In genomic region chr11:105456950-105457349, GRCh38 we compare ENCODE assay signal across 18 cellular contexts.
A peak's percentile ranks its signal among the peaks of the same experiment; 100 is the strongest.
DNase-seq lines count a peak whose midpoint lies in the region; ATAC-seq, FAIRE-seq and TF ChIP-seq lines count a peak whose summit lies in the region.
"Had no signal": no experiment of that assay in that cellular context is flagged by ENCODE, and none has a peak within 500 bp of the region (broad histone marks: within the 10 kb centered on the region; RNA-seq: fewer than 3 reads in every experiment).

No MANE protein-coding gene starts in this region.

- H3K79me2 ChIP-seq in K562 (ENCODE audit: control insufficient read depth, insufficient read depth, low read length), result no peaks in the 10 kb centered on the region; the same call in 2 of the 3 replicates

- H3K9me1 ChIP-seq in K562 (ENCODE audit: control insufficient read depth, insufficient read depth, low read length), result no peaks in the 10 kb centered on the region

- H3K36me3 ChIP-seq in K562 (ENCODE audit: control insufficient read depth, insufficient read depth, low read length), result peaks cover 12% of the 10 kb centered on the region; the same call in 2 of the 3 replicates
- H3K36me3 ChIP-seq: gastrocnemius medialis, transverse colon had no signal

- no peaks in the 10 kb centered on the region for H3K4me1 Mint-ChIP-seq in activated T-helper 17 cell treated with anti-CD3 and anti-CD28 coated beads, Interleukin-2, amount 50 U/mL, for 72 hours
- no peaks in the 10 kb centered on the region for H3K4me1 Mint-ChIP-seq in natural killer cell treated with Interleukin-12 subunit alpha and Interleukin-12 subunit beta and Interleukin-15 and Interleukin-18, amount 100 ng/mL, for 72 hours (ENCODE audit: low read depth in 2 of 2)

- H3K9ac ChIP-seq in K562 (ENCODE audit: insufficient read depth in 1 of 2, low read depth in 2 of 2, low read length in 2 of 2), result no peak overlapping the region

- H3K9me3 Mint-ChIP-seq in activated T-helper 17 cell treated with anti-CD3 and anti-CD28 coated beads, Interleukin-2, amount 50 U/mL, for 72 hours, result no peaks in the 10 kb centered on the region
- peaks cover 15% of the 10 kb centered on the region for H3K9me3 Mint-ChIP-seq in natural killer cell treated with Interleukin-12 subunit alpha and Interleukin-12 subunit beta and Interleukin-15 and Interleukin-18, amount 100 ng/mL, for 72 hours

- H4K20me1 ChIP-seq in K562 (replicated peaks; ENCODE audit: control insufficient read depth, insufficient read depth, low read length), result no peaks in the 10 kb centered on the region

- POLR2A ChIA-PET in K562 (lab: Yijun Ruan, JAX), result interaction anchor here (0.7 kb wide), 1 partner anchor 11 kb away, joined by 3 read pairs; no protein-coding TSS in a partner anchor

- no peak overlapping the region for H3K4me2 ChIP-seq in K562 (ENCODE audit: insufficient read depth, low read length)

- ATAC-seq in GM18511 (IDR thresholded peaks at IDR 0.05; ENCODE audit: unreplicated experiment), result peak; percentile 61
- peak; percentile 75 for ATAC-seq in HG03175 (IDR thresholded peaks at IDR 0.05; ENCODE audit: unreplicated experiment)
- peak; percentile 74; the same call in 2 of the 3 replicates for ATAC-seq in K562
- ATAC-seq in activated T-helper 17 cell treated with anti-CD3 and anti-CD28 coated beads, Interleukin-2, amount 50 U/mL, for 72 hours (replicated peaks), result no peak
- no peak for ATAC-seq in natural killer cell treated with Interleukin-12 subunit alpha and Interleukin-12 subunit beta and Interleukin-15 and Interleukin-18, amount 100 ng/mL, for 72 hours
- ATAC-seq in GM21717 (IDR thresholded peaks at IDR 0.05; ENCODE audit: unreplicated experiment), result no peak
- ATAC-seq: activated T-cell treated with anti-CD3 and anti-CD28 coated beads, Interleukin-2, amount 50 U/mL, for 72 hours; body of pancreas; gastrocnemius medialis had no signal

- TF ChIP-seq CTCF in K562 (IDR thresholded peaks at IDR 0.05 in 2 of 3, conservative IDR thresholded peaks at IDR 0.05 in 1 of 3; ENCODE audit: insufficient read depth in 2 of 3, low read depth in 1 of 3, low read length in 3 of 3), result 0 out of 6 replicates have a peak, but pooled peaks of 2 of the 3 experiments have one; percentile 9 to 22

- FAIRE-seq in K562 (lab: Jason Lieb, UNC), result no peak
- no peak for FAIRE-seq in frontal cortex (lab: Jason Lieb, UNC)

- no peak overlapping the region for H3K27ac ChIP-seq in K562 (ENCODE audit: extremely low read depth, low read depth, low read length)
- H3K27ac ChIP-seq: body of pancreas, gastrocnemius medialis, transverse colon had no signal

- TF ChIP-seq RAD21 in K562 (CRISPR knock-in tag; conservative IDR thresholded peaks at IDR 0.05 in 1 of 2, IDR thresholded peaks at IDR 0.05 in 1 of 2), result no peak

- no peak overlapping the region for H3K4me3 Mint-ChIP-seq in activated T-helper 17 cell treated with anti-CD3 and anti-CD28 coated beads, Interleukin-2, amount 50 U/mL, for 72 hours
- H3K4me3 Mint-ChIP-seq in natural killer cell treated with Interleukin-12 subunit alpha and Interleukin-12 subunit beta and Interleukin-15 and Interleukin-18, amount 100 ng/mL, for 72 hours, result no peak overlapping the region
- H3K4me3 Mint-ChIP-seq: activated T-cell treated with anti-CD3 and anti-CD28 coated beads, Interleukin-2, amount 50 U/mL, for 72 hours had no signal

- H3K9me3 ChIP-seq in K562 (replicated peaks; ENCODE audit: control insufficient read depth, insufficient read depth, low read depth, low read length), result no peaks in the 10 kb centered on the region
- H3K9me3 ChIP-seq: body of pancreas, gastrocnemius medialis, transverse colon had no signal

- no peaks in the 10 kb centered on the region for H3K4me1 ChIP-seq in K562 (replicated peaks in 1 of 2; ENCODE audit: control insufficient read depth in 2 of 2, insufficient read depth in 2 of 2, low read length in 2 of 2)
- H3K4me1 ChIP-seq: body of pancreas, gastrocnemius medialis, transverse colon had no signal

- no TSS peak for BruUV-seq in K562 (replicated peaks; lab: Mats Ljungman, UMichigan)

- H3K27ac Mint-ChIP-seq in activated T-helper 17 cell treated with anti-CD3 and anti-CD28 coated beads, Interleukin-2, amount 50 U/mL, for 72 hours, result no peak overlapping the region
- H3K27ac Mint-ChIP-seq in natural killer cell treated with Interleukin-12 subunit alpha and Interleukin-12 subunit beta and Interleukin-15 and Interleukin-18, amount 100 ng/mL, for 72 hours, result no peak overlapping the region
- H3K27ac Mint-ChIP-seq: activated T-cell treated with anti-CD3 and anti-CD28 coated beads, Interleukin-2, amount 50 U/mL, for 72 hours had no signal

- DNase-seq in A172 (ENCODE audit: low spot score) (peak; percentile 0), K562 (ENCODE audit: extremely low read depth in 1 of 4, low spot score in 3 of 4) (peak in 3 of 4 experiments; percentile 4 to 18 (median 5)), frontal cortex (ENCODE audit: low spot score in 2 of 2) (no peak)
- no peak for DNase-seq in natural killer cell treated with Interleukin-12 subunit alpha and Interleukin-12 subunit beta and Interleukin-15 and Interleukin-18, amount 100 ng/mL, for 72 hours (ENCODE audit: low spot score)
- DNase-seq: activated CD4-positive, alpha-beta T cell treated with anti-CD3 and anti-CD28 coated beads for 4 hours; activated T-cell treated with anti-CD3 and anti-CD28 coated beads, Interleukin-2, amount 50 U/mL, for 72 hours; body of pancreas; effector CD8-positive, alpha-beta T cell; gastrocnemius medialis; kidney glomerular epithelial cell; MM.1S; OCI-M1; T-helper 2 cell; transverse colon had no signal

- WGBS in K562 (ENCODE audit: insufficient coverage, low coverage, missing lambda C conversion rate), result 68% methylated on average over 4 of the region's 4 CpGs

- CTCF ChIA-PET in K562 (lab: Yijun Ruan, JAX; ENCODE audit: low intra/inter-chr PET ratio), result no interaction called here

- TF ChIP-seq EP300 in K562 (IDR thresholded peaks at IDR 0.05; ENCODE audit: low read length), result no peak

- no peaks in the 10 kb centered on the region for H3K36me3 Mint-ChIP-seq in activated T-helper 17 cell treated with anti-CD3 and anti-CD28 coated beads, Interleukin-2, amount 50 U/mL, for 72 hours (ENCODE audit: low read depth)
- H3K36me3 Mint-ChIP-seq in natural killer cell treated with Interleukin-12 subunit alpha and Interleukin-12 subunit beta and Interleukin-15 and Interleukin-18, amount 100 ng/mL, for 72 hours, result no peaks in the 10 kb centered on the region

- in situ Hi-C loops in K562 (cut with MboI), result no loop called here

- peaks cover 11% of the 10 kb centered on the region for H3K27me3 Mint-ChIP-seq in activated T-helper 17 cell treated with anti-CD3 and anti-CD28 coated beads, Interleukin-2, amount 50 U/mL, for 72 hours
- no peaks in the 10 kb centered on the region for H3K27me3 Mint-ChIP-seq in natural killer cell treated with Interleukin-12 subunit alpha and Interleukin-12 subunit beta and Interleukin-15 and Interleukin-18, amount 100 ng/mL, for 72 hours

- intact Hi-C loops in K562 (cut with micrococcal nuclease), result no loop called here

- no peak overlapping the region for H3K4me3 ChIP-seq in K562
- H3K4me3 ChIP-seq: body of pancreas, gastrocnemius medialis, transverse colon had no signal

- no peak for TF ChIP-seq POLR2A in K562 (conservative IDR thresholded peaks at IDR 0.05)

- no peak overlapping the region for H2AFZ ChIP-seq in K562 (ENCODE audit: low read depth, low read length)

- no peaks in the 10 kb centered on the region for H3K27me3 ChIP-seq in K562 (ENCODE audit: control insufficient read depth in 2 of 2, insufficient read depth in 2 of 2, low read length in 2 of 2)
- H3K27me3 ChIP-seq: body of pancreas, gastrocnemius medialis, transverse colon had no signal

TF ChIP-seq in K562, 482 proteins besides CTCF, POLR2A, EP300 and RAD21 (continues in another document):
- no peak for TF ChIP-seq SMAD2 (IDR thresholded peaks at IDR 0.05; ENCODE audit: low read depth, low read length)
- no peak for TF ChIP-seq ZNF184 (CRISPR knock-in tag; IDR thresholded peaks at IDR 0.05)
- TF ChIP-seq THRA (IDR thresholded peaks at IDR 0.05), result no peak
- TF ChIP-seq ZHX1 (conservative IDR thresholded peaks at IDR 0.05; ENCODE audit: low read length), result no peak
- no peak for TF ChIP-seq HNRNPK (IDR thresholded peaks at IDR 0.05; ENCODE audit: low read depth, low read length, poor library complexity, severe bottlenecking)
- no peak for TF ChIP-seq NCOA2 (IDR thresholded peaks at IDR 0.05; ENCODE audit: partially characterized antibody in 2 of 2)
- no peak for TF ChIP-seq SRSF1 (IDR thresholded peaks at IDR 0.05; ENCODE audit: low read depth, low read length)
- TF ChIP-seq MCM3 (IDR thresholded peaks at IDR 0.05), result no peak
- no peak for TF ChIP-seq ZNF561 (CRISPR knock-in tag; conservative IDR thresholded peaks at IDR 0.05)
- TF ChIP-seq MCM5 (IDR thresholded peaks at IDR 0.05; ENCODE audit: low read depth), result no peak

Comparison
In these comparisons a context has a peak if more than half of its experiments do, and no peak if none do; other contexts are left out.
1. DNase-seq: peak in A172 (single experiment) and K562 (3 of 4); none in natural killer cell treated with Interleukin-12 subunit alpha and Interleukin-12 subunit beta and Interleukin-15 and Interleukin-18, amount 100 ng/mL, for 72 hours (single experiment) and frontal cortex (0 of 2).
2. ATAC-seq: peak in GM18511 (single experiment), HG03175 (single experiment) and K562 (single experiment); none in activated T-helper 17 cell treated with anti-CD3 and anti-CD28 coated beads, Interleukin-2, amount 50 U/mL, for 72 hours (single experiment), natural killer cell treated with Interleukin-12 subunit alpha and Interleukin-12 subunit beta and Interleukin-15 and Interleukin-18, amount 100 ng/mL, for 72 hours (0 of 2) and GM21717 (single experiment).